ENCODE assay signal across 21 cellular contexts in genomic region chr11:45755281-45755859, GRCh38. TPM values are rescaled to one million over a fixed set of nuclear protein-coding genes. Genes with fewer than 3 reads are reported as not detected.
DNase-seq lines count a peak whose midpoint lies in the region; ATAC-seq, FAIRE-seq and TF ChIP-seq lines count a peak whose summit lies in the region.
"Had no signal": no experiment of that assay in that cellular context is flagged by ENCODE, and none has a peak within 500 bp of the region (broad histone marks: within the 10 kb centered on the region; RNA-seq: fewer than 3 reads in every experiment).

No MANE protein-coding gene starts in this region.

- H3K4me2 ChIP-seq in A549 (no peak overlapping the region), neural progenitor cell (no peak overlapping the region)
- H3K4me2 ChIP-seq: BLaER1 treated with 17β-estradiol and CSF1 and Interleukin-3, amounts not matched to agents 10 nM and 100 nM had no signal

- no peak for TF ChIP-seq RAD21 in A549 (conservative IDR thresholded peaks at IDR 0.05 in 1 of 2, IDR thresholded peaks at IDR 0.05 in 1 of 2)

- H3K9me3 Mint-ChIP-seq in neural progenitor cell, result no peaks in the 10 kb centered on the region
- H3K9me3 Mint-ChIP-seq: activated CD4-positive, alpha-beta memory T cell treated with anti-CD3 and anti-CD28 coated beads for 36 hours had no signal

- no peaks in the 10 kb centered on the region for H3K4me1 ChIP-seq in A549
- H3K4me1 ChIP-seq in heart right ventricle, result peaks cover 2 to 27% (median 22%) of the 10 kb centered on the region in 9 donors
- peaks cover 5% of the 10 kb centered on the region for H3K4me1 ChIP-seq in neural progenitor cell
- H3K4me1 ChIP-seq: BLaER1 treated with 17β-estradiol and CSF1 and Interleukin-3, amounts not matched to agents 10 nM and 100 nM; left lung had no signal

- H3K9me3 ChIP-seq in A549, result no peaks in the 10 kb centered on the region
- H3K9me3 ChIP-seq in heart right ventricle, result no peaks in the 10 kb centered on the region
- H3K9me3 ChIP-seq in neural progenitor cell (ENCODE audit: low read depth), result no peaks in the 10 kb centered on the region
- H3K9me3 ChIP-seq: BLaER1 treated with 17β-estradiol and CSF1 and Interleukin-3, amounts not matched to agents 10 nM and 100 nM; left lung; MG63 had no signal

- peak overlapping the region; percentile 53 for H3K27ac Mint-ChIP-seq in neural progenitor cell
- H3K27ac Mint-ChIP-seq: activated CD4-positive, alpha-beta memory T cell treated with anti-CD3 and anti-CD28 coated beads for 36 hours had no signal

- H3K27me3 Mint-ChIP-seq in neural progenitor cell (ENCODE audit: insufficient read depth, low read depth), result peaks cover 7% of the 10 kb centered on the region

- no peaks in the 10 kb centered on the region for H3K36me3 Mint-ChIP-seq in neural progenitor cell
- H3K36me3 Mint-ChIP-seq: activated CD4-positive, alpha-beta memory T cell treated with anti-CD3 and anti-CD28 coated beads for 36 hours had no signal

- DNase-seq in A549 (ENCODE audit: low read depth in 1 of 2, low spot score in 1 of 2), result no peak
- DNase-seq in NCI-H1092 treated with DMSO at 0.1 percent for 48 hours (lab: John Stamatoyannopoulos, UW), result peak; percentile 25
- peak in 1 of 2 donors; percentile 21 for DNase-seq in heart right ventricle
- no peak for DNase-seq in neural progenitor cell (ENCODE audit: low spot score)
- no peak for DNase-seq in COLO829 (ENCODE audit: low spot score)
- DNase-seq in middle frontal gyrus (ENCODE audit: extremely low spot score, low spot score), result no peak
- DNase-seq in OCI-M2 (lab: John Stamatoyannopoulos, UW; ENCODE audit: unreplicated experiment), result no peak
- no peak for DNase-seq in stimulated activated CD8-positive, alpha-beta memory T cell treated with anti-CD3 and anti-CD28 coated beads, Interleukin-4, amount 100 ng/mL, for 48 hours
- DNase-seq: ACHN; activated CD4-positive, alpha-beta memory T cell treated with anti-CD3 and anti-CD28 coated beads for 36 hours; activated CD4-positive, CD25-positive, alpha-beta regulatory T cell; activated gamma-delta T cell treated with Interleukin-2 at 50 U/mL for 16 hours; dorsolateral prefrontal cortex; EL; GOT3; left lung; MG63; NCI-H2171 treated with DMSO at 0.1 percent for 48 hours; NCI-H69; retina had no signal

- FAIRE-seq in A549 (lab: Jason Lieb, UNC), result no peak

- WGBS in A549 (ENCODE audit: missing lambda C conversion rate), result 46% methylated on average over 14 of the region's 14 CpGs
- WGBS in heart right ventricle, 2 donors, result 39 to 46% methylated on average over 13 to 14 of the region's 14 CpGs

- no peaks in the 10 kb centered on the region for H3K36me3 ChIP-seq in heart right ventricle
- no peaks in the 10 kb centered on the region for H3K36me3 ChIP-seq in neural progenitor cell
- H3K36me3 ChIP-seq: BLaER1 treated with 17β-estradiol and CSF1 and Interleukin-3, amounts not matched to agents 10 nM and 100 nM; left lung; MG63 had no signal

- TF ChIP-seq CTCF in A549 (IDR thresholded peaks at IDR 0.05) (no peak), heart right ventricle (IDR thresholded peaks at IDR 0.05) (no peak), neural progenitor cell (IDR thresholded peaks at IDR 0.05) (no peak)

- H3K4me3 ChIP-seq in A549 (no peak overlapping the region), heart right ventricle (no peak overlapping the region), neural progenitor cell (no peak overlapping the region)
- H3K4me3 ChIP-seq: BLaER1 treated with 17β-estradiol and CSF1 and Interleukin-3, amounts not matched to agents 10 nM and 100 nM; dorsolateral prefrontal cortex; left lung; MG63 had no signal

- H4K20me1 ChIP-seq in neural progenitor cell (ENCODE audit: low read depth), result no peaks in the 10 kb centered on the region
- H4K20me1 ChIP-seq: BLaER1 treated with 17β-estradiol and CSF1 and Interleukin-3, amounts not matched to agents 10 nM and 100 nM had no signal

- no peak for TF ChIP-seq POLR2A in A549 (IDR thresholded peaks at IDR 0.05; ENCODE audit: low read length)

- ATAC-seq in A549, result 0 out of 6 replicates have a peak, but pooled peaks have one; percentile 23 to 24
- ATAC-seq in heart right ventricle, result peak in 2 of 8 donors; percentile 11 to 36

- CTCF ChIA-PET in A549 (lab: Yijun Ruan, JAX), result interaction anchor here (1.2 to 11.0 kb wide), 3 partner anchors 16 to 415 kb away, joined by 3 to 96 read pairs (median 4); no protein-coding TSS in a partner anchor

- H3K4me1 Mint-ChIP-seq in neural progenitor cell, result peaks cover 46% of the 10 kb centered on the region

- intact Hi-C loops in heart right ventricle (cut with DNase I), result no loop called here

- H2AFZ ChIP-seq in neural progenitor cell (replicated peaks), result no peak overlapping the region

- no peak overlapping the region for H3K9ac ChIP-seq in neural progenitor cell
- H3K9ac ChIP-seq: BLaER1 treated with 17β-estradiol and CSF1 and Interleukin-3, amounts not matched to agents 10 nM and 100 nM had no signal

- no peak for TF ChIP-seq EP300 in A549 (IDR thresholded peaks at IDR 0.05)

- H3K4me3 Mint-ChIP-seq in neural progenitor cell, result no peak overlapping the region
- H3K4me3 Mint-ChIP-seq: activated CD4-positive, alpha-beta memory T cell treated with anti-CD3 and anti-CD28 coated beads for 36 hours had no signal

- no peaks in the 10 kb centered on the region for H3K27me3 ChIP-seq in heart right ventricle
- no peaks in the 10 kb centered on the region for H3K27me3 ChIP-seq in neural progenitor cell
- H3K27me3 ChIP-seq: BLaER1 treated with 17β-estradiol and CSF1 and Interleukin-3, amounts not matched to agents 10 nM and 100 nM; MG63 had no signal

- H3F3A ChIP-seq in neural progenitor cell (ENCODE audit: low read depth), result no peaks in the 10 kb centered on the region

- no peaks in the 10 kb centered on the region for H3K79me2 ChIP-seq in neural progenitor cell (ENCODE audit: low read depth)

- H3K27ac ChIP-seq in A549 (no peak overlapping the region), heart right ventricle (peak overlapping the region in 8 of 10 donors; percentile 18 to 67 (median 48)), neural progenitor cell (no peak overlapping the region)
- H3K27ac ChIP-seq: BLaER1 treated with 17β-estradiol and CSF1 and Interleukin-3, amounts not matched to agents 10 nM and 100 nM; left lung had no signal

- POLR2A ChIA-PET in A549 (lab: Yijun Ruan, JAX), result no interaction called here

TF ChIP-seq in A549, 52 proteins besides CTCF, POLR2A, EP300 and RAD21:
- TF ChIP-seq JUN (IDR thresholded peaks at IDR 0.05), result no peak
- TF ChIP-seq, protein P1, sequence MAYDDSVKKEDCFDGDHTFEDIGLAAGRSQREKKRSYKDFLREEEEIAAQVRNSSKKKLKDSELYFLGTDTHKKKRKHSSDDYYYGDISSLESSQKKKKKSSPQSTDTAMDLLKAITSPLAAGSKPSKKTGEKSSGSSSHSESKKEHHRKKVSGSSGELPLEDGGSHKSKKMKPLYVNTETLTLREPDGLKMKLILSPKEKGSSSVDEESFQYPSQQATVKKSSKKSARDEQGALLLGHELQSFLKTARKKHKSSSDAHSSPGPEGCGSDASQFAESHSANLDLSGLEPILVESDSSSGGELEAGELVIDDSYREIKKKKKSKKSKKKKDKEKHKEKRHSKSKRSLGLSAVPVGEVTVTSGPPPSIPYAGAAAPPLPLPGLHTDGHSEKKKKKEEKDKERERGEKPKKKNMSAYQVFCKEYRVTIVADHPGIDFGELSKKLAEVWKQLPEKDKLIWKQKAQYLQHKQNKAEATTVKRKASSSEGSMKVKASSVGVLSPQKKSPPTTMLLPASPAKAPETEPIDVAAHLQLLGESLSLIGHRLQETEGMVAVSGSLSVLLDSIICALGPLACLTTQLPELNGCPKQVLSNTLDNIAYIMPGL (CRISPR knock-in tag; IDR thresholded peaks at IDR 0.05; ENCODE audit: borderline replicate concordance), result no peak
- TF ChIP-seq RARB (CRISPR knock-in tag; IDR thresholded peaks at IDR 0.05), result no peak
- TF ChIP-seq RCOR1 (IDR thresholded peaks at IDR 0.05; ENCODE audit: low read depth, low read length), result no peak
- no peak for TF ChIP-seq CHD4 (IDR thresholded peaks at IDR 0.05; ENCODE audit: borderline replicate concordance)
- no peak for TF ChIP-seq CHD2 (IDR thresholded peaks at IDR 0.05; ENCODE audit: low read length, partially characterized antibody)
- no peak for TF ChIP-seq CBX8 (IDR thresholded peaks at IDR 0.05)
- no peak for TF ChIP-seq TFCP2L1 (CRISPR knock-in tag; IDR thresholded peaks at IDR 0.05)
- no peak for TF ChIP-seq PHF8 (IDR thresholded peaks at IDR 0.05; ENCODE audit: borderline replicate concordance, low read depth)
- TF ChIP-seq MAFK (IDR thresholded peaks at IDR 0.05; ENCODE audit: partially characterized antibody), result no peak
- TF ChIP-seq ZFP36 (IDR thresholded peaks at IDR 0.05; ENCODE audit: borderline replicate concordance, partially characterized antibody), result no peak
- no peak for TF ChIP-seq BHLHE40 (IDR thresholded peaks at IDR 0.05; ENCODE audit: low read depth, low read length)
TF ChIP-seq in A549: peak in this region for 0.

RNA-seq across cellular contexts. Expression of gene SLC35C1, which starts 49.6 kb away (rescaled TPM):
- polyA plus RNA-seq in A549 (2011; rRNA removed), result 3.3 and 7.8 TPM in 2 replicates
- polyA plus RNA-seq in A549 (2012; cell fraction: cytosol; rRNA removed), result 7.7 and 14.0 TPM in 2 replicates
- polyA plus RNA-seq in A549 (2012; cell fraction: nucleus; rRNA removed), result 14.0 and 16.6 TPM in 2 replicates
- 13.0 to 14.5 TPM (median 14.0 TPM) in 3 replicates for polyA plus RNA-seq in A549 (2017; fragmentation: RNase III; extraction: RNeasy Plus Mini Kit Qiagen cat#74134 plus additional on column Dnase treatment)
- polyA minus RNA-seq in A549 (2011; rRNA and poly(A)+ RNA removed), result 9.4 and 13.7 TPM in 2 replicates
- 1 to 10 TPM; 4.5 to 9.6 (median 6.1) TPM for total RNA-seq in heart right ventricle
- polyA plus RNA-seq in heart right ventricle, result 10 to 100 TPM in 1 of 2 donors, 1 to 10 TPM in 1; 5.2 to 14.1 TPM
- 1.3 and 3.2 TPM in 2 replicates for total RNA-seq in neural progenitor cell (ENCODE audit: low replicate concordance)

Comparison
In these comparisons a context has a peak if more than half of its experiments do, and no peak if none do; other contexts are left out.
1. H3K27ac ChIP-seq: peak in heart right ventricle (8 of 10); none in A549 (0 of 2) and neural progenitor cell (single experiment).